ENCODE assay signal across 29 cellular contexts in genomic region chr2:21382980-21383520, GRCh38.
DNase-seq lines count a peak whose midpoint lies in the region; ATAC-seq, FAIRE-seq and TF ChIP-seq lines count a peak whose summit lies in the region.
"Had no signal": no experiment of that assay in that cellular context is flagged by ENCODE, and none has a peak within 500 bp of the region (broad histone marks: within the 10 kb centered on the region; RNA-seq: fewer than 3 reads in every experiment).

No MANE protein-coding gene starts in this region.

- peaks cover 13% of the 10 kb centered on the region for H3K4me1 Mint-ChIP-seq in glutamatergic neuron (ENCODE audit: low read depth, unreplicated experiment)
- H3K4me1 Mint-ChIP-seq: CD4-positive, CD25-positive, alpha-beta regulatory T cell had no signal

- H3K27ac ChIP-seq in WERI-Rb-1 = no peak overlapping the region
- H3K27ac ChIP-seq: gastroesophageal sphincter, left lung, neutrophil, PC-9, psoas muscle, upper lobe of right lung had no signal

- TF ChIP-seq CTCF in glutamatergic neuron (IDR thresholded peaks at IDR 0.05; ENCODE audit: partially characterized antibody, unreplicated experiment) (no peak), D721Med (IDR thresholded peaks at IDR 0.05; ENCODE audit: insufficient read depth, missing control alignments) (no peak), WERI-Rb-1 (IDR thresholded peaks at IDR 0.05; ENCODE audit: low read depth, low read length) (no peak)

- ATAC-seq in HG03469 (IDR thresholded peaks at IDR 0.05; ENCODE audit: unreplicated experiment) (no peak), HG02884 (IDR thresholded peaks at IDR 0.05; ENCODE audit: unreplicated experiment) (no peak)
- ATAC-seq: activated CD4-positive, CD25-positive, alpha-beta regulatory T cell treated with anti-CD3 and anti-CD28 coated beads, Interleukin-2, amount 50 U/mL, for 24 hours; activated T-cell treated with anti-CD3 and anti-CD28 coated beads, Interleukin-2, amount 50 U/mL, for 72 hours; gastroesophageal sphincter; left lung; psoas muscle; upper lobe of right lung had no signal

- no peaks in the 10 kb centered on the region for H3K36me3 Mint-ChIP-seq in glutamatergic neuron (ENCODE audit: unreplicated experiment)
- H3K36me3 Mint-ChIP-seq: CD4-positive, CD25-positive, alpha-beta regulatory T cell had no signal

- H3K27ac Mint-ChIP-seq in glutamatergic neuron (ENCODE audit: unreplicated experiment) = peak overlapping the region; percentile 14
- H3K27ac Mint-ChIP-seq: activated T-cell treated with anti-CD3 and anti-CD28 coated beads, Interleukin-2, amount 50 U/mL, for 72 hours; CD4-positive, CD25-positive, alpha-beta regulatory T cell had no signal

- H3K27me3 Mint-ChIP-seq in glutamatergic neuron (ENCODE audit: unreplicated experiment) = peaks cover 2% of the 10 kb centered on the region
- H3K27me3 Mint-ChIP-seq: CD4-positive, CD25-positive, alpha-beta regulatory T cell had no signal

- peaks cover 2% of the 10 kb centered on the region for H3K9me3 Mint-ChIP-seq in glutamatergic neuron (ENCODE audit: unreplicated experiment)

- H3K36me3 ChIP-seq in WERI-Rb-1 = no peaks in the 10 kb centered on the region
- H3K36me3 ChIP-seq: gastroesophageal sphincter, left lung, neutrophil, upper lobe of right lung had no signal

- no peak for FAIRE-seq in D721Med (lab: Jason Lieb, UNC)
- FAIRE-seq: A204.1 had no signal

- no peak overlapping the region for H3K4me3 Mint-ChIP-seq in glutamatergic neuron (ENCODE audit: unreplicated experiment)
- H3K4me3 Mint-ChIP-seq: activated T-cell treated with anti-CD3 and anti-CD28 coated beads, Interleukin-2, amount 50 U/mL, for 72 hours; CD4-positive, CD25-positive, alpha-beta regulatory T cell had no signal

- H3K4me3 ChIP-seq in WERI-Rb-1 (ENCODE audit: low read depth, low read length) = no peak overlapping the region
- H3K4me3 ChIP-seq: gastroesophageal sphincter, left lung, PC-9, psoas muscle, upper lobe of right lung had no signal

- peak; percentile 88 for DNase-seq in Ammon's horn (ENCODE audit: low spot score)
- DNase-seq in amygdala (lab: John Stamatoyannopoulos, UW) = peak in 45 of 56 donors; percentile 5 to 85 (median 48)
- DNase-seq in glutamatergic neuron = peak; percentile 31
- peak in 50 of 56 donors; percentile 4 to 85 (median 55) for DNase-seq in nucleus accumbens (lab: John Stamatoyannopoulos, UW)
- DNase-seq in D721Med (ENCODE audit: insufficient read length, low spot score) = no peak
- no peak for DNase-seq in WERI-Rb-1
- DNase-seq: activated CD4-positive, alpha-beta T cell treated with anti-CD3 and anti-CD28 coated beads, Interleukin-2, amount 50 U/mL, for 48 hours; activated T-cell treated with anti-CD3 and anti-CD28 coated beads, Interleukin-2, amount 50 U/mL, for 72 hours; CD4-positive, CD25-positive, alpha-beta regulatory T cell; dermis blood vessel endothelial cell; H7; KG1; left lung; mesenchymal stem cell; NCI-H1092 treated with DMSO at 0.1 percent for 48 hours; NCI-H187; NCI-H526; PC-9; psoas muscle; Right ventricle myocardium superior; stimulated activated CD4-positive, alpha-beta T cell treated with anti-CD3 and anti-CD28 coated beads, Interleukin-4, amount 100 ng/mL, for 24 hours; T-helper 2 cell; upper lobe of right lung had no signal

- peaks cover 4% of the 10 kb centered on the region for H3K9me3 ChIP-seq in WERI-Rb-1 (ENCODE audit: severe bottlenecking)
- H3K9me3 ChIP-seq: gastroesophageal sphincter, neutrophil, psoas muscle, upper lobe of right lung had no signal

- H3K27me3 ChIP-seq in WERI-Rb-1 (ENCODE audit: insufficient read depth, low read depth, severe bottlenecking) = no peaks in the 10 kb centered on the region
- H3K27me3 ChIP-seq: neutrophil, upper lobe of right lung had no signal

Comparison
In these comparisons a context has a peak if more than half of its experiments do, and no peak if none do; other contexts are left out.
1. DNase-seq: peak in Ammon's horn (single experiment), amygdala (45 of 56), glutamatergic neuron (single experiment) and nucleus accumbens (50 of 56); none in D721Med (single experiment) and WERI-Rb-1 (single experiment).